1 cellular context compared by ENCODE assay signal in genomic region chr9:95021166-95021886, GRCh38.
TF ChIP-seq lines count a peak whose summit lies in the region.

No MANE protein-coding gene starts in this region.

TF ChIP-seq in IMR-90, 13 proteins besides CTCF, POLR2A, EP300 and RAD21 (continued from another document):
- TF ChIP-seq, protein P1, sequence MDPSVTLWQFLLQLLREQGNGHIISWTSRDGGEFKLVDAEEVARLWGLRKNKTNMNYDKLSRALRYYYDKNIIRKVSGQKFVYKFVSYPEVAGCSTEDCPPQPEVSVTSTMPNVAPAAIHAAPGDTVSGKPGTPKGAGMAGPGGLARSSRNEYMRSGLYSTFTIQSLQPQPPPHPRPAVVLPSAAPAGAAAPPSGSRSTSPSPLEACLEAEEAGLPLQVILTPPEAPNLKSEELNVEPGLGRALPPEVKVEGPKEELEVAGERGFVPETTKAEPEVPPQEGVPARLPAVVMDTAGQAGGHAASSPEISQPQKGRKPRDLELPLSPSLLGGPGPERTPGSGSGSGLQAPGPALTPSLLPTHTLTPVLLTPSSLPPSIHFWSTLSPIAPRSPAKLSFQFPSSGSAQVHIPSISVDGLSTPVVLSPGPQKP (IDR thresholded peaks at IDR 0.05; ENCODE audit: borderline replicate concordance, low read depth, low read length), result no peak
- TF ChIP-seq CHD1 (IDR thresholded peaks at IDR 0.05; ENCODE audit: low read depth, low read length), result no peak
